8 cellular contexts compared by ENCODE assay signal in the genomic region with DNA sequence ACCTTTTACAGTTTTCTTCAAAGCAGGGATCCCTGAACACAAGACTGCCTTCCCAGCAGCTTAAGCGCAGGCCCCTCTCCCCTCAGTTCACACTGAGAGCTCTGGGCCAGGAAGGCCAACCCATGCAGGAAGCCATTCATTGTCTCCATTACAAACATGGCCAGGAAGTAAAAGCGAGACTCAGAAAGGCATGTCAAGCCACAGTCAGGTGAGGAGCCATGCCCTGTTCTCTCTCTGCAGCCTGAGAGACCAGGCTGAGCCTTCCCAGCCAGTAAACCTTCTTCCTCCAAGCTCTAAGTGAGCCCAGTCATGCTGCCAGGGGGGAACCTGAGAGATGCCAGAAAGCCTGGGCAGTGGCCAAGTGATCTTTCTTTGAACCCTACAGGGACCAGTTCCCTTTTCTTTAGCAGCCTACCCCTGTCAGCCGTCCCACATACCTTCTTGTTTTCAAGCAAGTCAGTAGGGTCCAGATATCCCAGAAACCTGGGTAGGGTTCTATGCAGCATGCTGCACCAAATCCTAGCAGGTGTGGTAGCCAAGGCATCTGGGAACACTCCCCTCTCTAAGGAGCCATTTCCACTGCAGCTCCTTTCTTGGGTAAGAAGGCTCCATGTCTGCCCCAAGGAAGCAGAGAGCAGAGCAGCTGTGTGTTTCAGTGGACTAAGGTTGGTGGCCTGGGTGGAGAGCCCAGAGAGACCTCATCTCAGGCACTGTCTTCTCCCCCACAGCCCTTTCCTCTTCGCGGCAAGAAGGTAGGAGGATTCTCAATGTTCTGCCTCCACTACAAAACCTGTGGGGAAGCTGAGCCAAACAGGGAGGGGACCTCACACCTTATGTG. TPM values are rescaled to one million over a fixed set of nuclear protein-coding genes. Genes with fewer than 3 reads are reported as not detected.
DNase-seq lines count a peak whose midpoint lies in the region; ATAC-seq and TF ChIP-seq lines count a peak whose summit lies in the region.

No MANE protein-coding gene starts in this region.

- no peaks in the 10 kb centered on the region for H3K9me2 ChIP-seq in Karpas-422 (replicated peaks; ENCODE audit: insufficient read depth, low read length)

- H3K27ac ChIP-seq in CD4-positive, alpha-beta T cell (ENCODE audit: low read depth, low read length): peak overlapping the region; percentile 79
- H3K27ac ChIP-seq in KOPT-K1 (ENCODE audit: low read depth, low read length, poor library complexity, severe bottlenecking): peak overlapping the region; percentile 100
- H3K27ac ChIP-seq in Karpas-422 (ENCODE audit: low read length): no peak overlapping the region

- no peaks in the 10 kb centered on the region for H3K27me3 ChIP-seq in CD4-positive, alpha-beta T cell (ENCODE audit: control insufficient read depth, insufficient read depth, low read length)
- H3K27me3 ChIP-seq in Karpas-422 (ENCODE audit: low read length): no peaks in the 10 kb centered on the region

- H3K27ac Mint-ChIP-seq in CD4-positive, alpha-beta T cell: peak overlapping the region; percentile 89
- H3K27ac Mint-ChIP-seq in activated naive CD4-positive, alpha-beta T cell treated with anti-CD3 and anti-CD28 coated beads, Interleukin-2, amount 10 ng/mL, durations not matched to agents 7 days and 5 days: peak overlapping the region; percentile 99
- H3K27ac Mint-ChIP-seq in natural killer cell treated with Interleukin-12 subunit alpha and Interleukin-12 subunit beta and Interleukin-15 and Interleukin-18, amount 100 ng/mL, for 72 hours: peak overlapping the region; percentile 96 to 97

- peak in 7 of 10 experiments; percentile 10 to 31 (median 22) for DNase-seq in CD4-positive, alpha-beta T cell
- DNase-seq in GM20000 (ENCODE audit: low spot score) (peak; percentile 32), middle frontal gyrus (ENCODE audit: extremely low spot score, low spot score) (no peak), T1000 (lab: John Stamatoyannopoulos, UW) (no peak), Karpas-422 (no peak)
- DNase-seq in activated naive CD4-positive, alpha-beta T cell treated with anti-CD3 and anti-CD28 coated beads, Interleukin-2, amount 10 ng/mL, durations not matched to agents 7 days and 5 days: peak; percentile 62
- DNase-seq in natural killer cell treated with Interleukin-12 subunit alpha and Interleukin-12 subunit beta and Interleukin-15 and Interleukin-18, amount 100 ng/mL, for 72 hours (ENCODE audit: low spot score): peak; percentile 67

- intact Hi-C loops in CD4-positive, alpha-beta T cell (cut with DNase I, micrococcal nuclease): loop anchor here (1.0 kb wide), 2 partner anchors 10 to 11 kb away; no protein-coding TSS in a partner anchor

- H2AFZ ChIP-seq in Karpas-422 (ENCODE audit: low read length): no peak overlapping the region

- no peaks in the 10 kb centered on the region for H3K9me3 Mint-ChIP-seq in CD4-positive, alpha-beta T cell
- H3K9me3 Mint-ChIP-seq in activated naive CD4-positive, alpha-beta T cell treated with anti-CD3 and anti-CD28 coated beads, Interleukin-2, amount 10 ng/mL, durations not matched to agents 7 days and 5 days: no peaks in the 10 kb centered on the region
- H3K9me3 Mint-ChIP-seq in natural killer cell treated with Interleukin-12 subunit alpha and Interleukin-12 subunit beta and Interleukin-15 and Interleukin-18, amount 100 ng/mL, for 72 hours: no peaks in the 10 kb centered on the region

- peak; percentile 48 for ATAC-seq in CD4-positive, alpha-beta T cell (ENCODE audit: poor library complexity)
- ATAC-seq in natural killer cell treated with Interleukin-12 subunit alpha and Interleukin-12 subunit beta and Interleukin-15 and Interleukin-18, amount 100 ng/mL, for 72 hours: peak; percentile 61 to 62

- CTCF ChIA-PET in CD4-positive, alpha-beta T cell (lab: Charles Lee): interaction anchor here (1.4 to 2.7 kb wide), 4 partner anchors 9 to 66 kb away, joined by 3 to 16 read pairs (median 10); no protein-coding TSS in a partner anchor
- CTCF ChIA-PET in activated naive CD4-positive, alpha-beta T cell treated with anti-CD3 and anti-CD28 coated beads, Interleukin-2, amount 10 ng/mL, durations not matched to agents 7 days and 5 days (lab: Charles Lee): interaction anchor here (0.6 to 3.8 kb wide), 5 partner anchors 9 to 128 kb away, joined by 3 to 60 read pairs (median 5); no protein-coding TSS in a partner anchor

- no peak overlapping the region for H3K4me2 ChIP-seq in Karpas-422 (ENCODE audit: low read depth, low read length, poor library complexity, severe bottlenecking)

- no peak overlapping the region for H3K9ac ChIP-seq in Karpas-422 (ENCODE audit: low read length)

- no peak for TF ChIP-seq CTCF in CD4-positive, alpha-beta T cell (IDR thresholded peaks at IDR 0.05)
- TF ChIP-seq CTCF in GM20000 (IDR thresholded peaks at IDR 0.05; ENCODE audit: extremely low read depth, missing control alignments): no peak

- H3K4me3 ChIP-seq in Karpas-422 (ENCODE audit: low read length): no peak overlapping the region

- H3K36me3 ChIP-seq in KOPT-K1 (ENCODE audit: insufficient read depth, low read length) (peaks cover 47% of the 10 kb centered on the region), Karpas-422 (ENCODE audit: insufficient read depth, low read length) (no peaks in the 10 kb centered on the region)

- peak overlapping the region; percentile 88 for H3K4me3 Mint-ChIP-seq in CD4-positive, alpha-beta T cell
- peak overlapping the region; percentile 99 for H3K4me3 Mint-ChIP-seq in activated naive CD4-positive, alpha-beta T cell treated with anti-CD3 and anti-CD28 coated beads, Interleukin-2, amount 10 ng/mL, durations not matched to agents 7 days and 5 days
- H3K4me3 Mint-ChIP-seq in natural killer cell treated with Interleukin-12 subunit alpha and Interleukin-12 subunit beta and Interleukin-15 and Interleukin-18, amount 100 ng/mL, for 72 hours: peak overlapping the region; percentile 94

- no peaks in the 10 kb centered on the region for H4K20me1 ChIP-seq in Karpas-422 (ENCODE audit: insufficient read depth, low read depth, low read length)

- no peaks in the 10 kb centered on the region for H3K9me3 ChIP-seq in CD4-positive, alpha-beta T cell (ENCODE audit: control insufficient read depth, low read length)
- no peaks in the 10 kb centered on the region for H3K9me3 ChIP-seq in KOPT-K1 (ENCODE audit: insufficient read depth, low read length, poor library complexity, severe bottlenecking)
- no peaks in the 10 kb centered on the region for H3K9me3 ChIP-seq in Karpas-422 (ENCODE audit: low read length)

- POLR2A ChIA-PET in CD4-positive, alpha-beta T cell (lab: Charles Lee): interaction anchor here (1.1 to 13.9 kb wide), 7 partner anchors 11 to 71 kb away, joined by 3 to 478 read pairs (median 22); a partner anchor contains a TSS

- H3K4me1 ChIP-seq in Karpas-422 (ENCODE audit: low read length): peaks cover 6% of the 10 kb centered on the region

- H3K36me3 Mint-ChIP-seq in CD4-positive, alpha-beta T cell (ENCODE audit: low read depth): peaks cover 61% of the 10 kb centered on the region
- peaks cover 62% of the 10 kb centered on the region for H3K36me3 Mint-ChIP-seq in activated naive CD4-positive, alpha-beta T cell treated with anti-CD3 and anti-CD28 coated beads, Interleukin-2, amount 10 ng/mL, durations not matched to agents 7 days and 5 days
- H3K36me3 Mint-ChIP-seq in natural killer cell treated with Interleukin-12 subunit alpha and Interleukin-12 subunit beta and Interleukin-15 and Interleukin-18, amount 100 ng/mL, for 72 hours: peaks cover 42% of the 10 kb centered on the region

- peaks cover 79% of the 10 kb centered on the region for H3K4me1 Mint-ChIP-seq in CD4-positive, alpha-beta T cell (ENCODE audit: low read depth)
- H3K4me1 Mint-ChIP-seq in activated naive CD4-positive, alpha-beta T cell treated with anti-CD3 and anti-CD28 coated beads, Interleukin-2, amount 10 ng/mL, durations not matched to agents 7 days and 5 days: peaks cover 77% of the 10 kb centered on the region
- H3K4me1 Mint-ChIP-seq in natural killer cell treated with Interleukin-12 subunit alpha and Interleukin-12 subunit beta and Interleukin-15 and Interleukin-18, amount 100 ng/mL, for 72 hours (ENCODE audit: low read depth in 2 of 2): peaks cover 66 to 81% of the 10 kb centered on the region in 2 donors

- H3K27me3 Mint-ChIP-seq in CD4-positive, alpha-beta T cell: no peaks in the 10 kb centered on the region
- H3K27me3 Mint-ChIP-seq in activated naive CD4-positive, alpha-beta T cell treated with anti-CD3 and anti-CD28 coated beads, Interleukin-2, amount 10 ng/mL, durations not matched to agents 7 days and 5 days: no peaks in the 10 kb centered on the region
- no peaks in the 10 kb centered on the region for H3K27me3 Mint-ChIP-seq in natural killer cell treated with Interleukin-12 subunit alpha and Interleukin-12 subunit beta and Interleukin-15 and Interleukin-18, amount 100 ng/mL, for 72 hours

- no peaks in the 10 kb centered on the region for H3K79me2 ChIP-seq in Karpas-422 (ENCODE audit: low read length)

RNA-seq across cellular contexts. Expression of a gene that starts 1.0 kb away (rescaled TPM):
- 100 to 1,000 TPM; 279 to 290 TPM for total RNA-seq in CD4-positive, alpha-beta T cell
- 100 to 1,000 TPM; 157 to 185 TPM for total RNA-seq in natural killer cell treated with Interleukin-12 subunit alpha and Interleukin-12 subunit beta and Interleukin-15 and Interleukin-18, amount 100 ng/mL, for 72 hours
- total RNA-seq in Karpas-422 (2014; rRNA removed; shearing (Covaris generic); ENCODE audit: low replicate concordance): 1.6 and 3.5 TPM in 2 replicates

RNA-seq across cellular contexts. Expression of a gene that starts 27.5 kb away (rescaled TPM):
- under 1 TPM; 0.63 to 0.67 TPM for total RNA-seq in CD4-positive, alpha-beta T cell
- total RNA-seq in natural killer cell treated with Interleukin-12 subunit alpha and Interleukin-12 subunit beta and Interleukin-15 and Interleukin-18, amount 100 ng/mL, for 72 hours: 1 to 10 TPM; 2.5 to 3.0 TPM
- total RNA-seq in Karpas-422 (2014; rRNA removed; shearing (Covaris generic); ENCODE audit: low replicate concordance): 3.2 and 4.0 TPM in 2 replicates

RNA-seq across cellular contexts. Expression of a gene that starts 49.1 kb away (rescaled TPM):
- total RNA-seq in CD4-positive, alpha-beta T cell: 1 to 10 TPM in 1 of 2 experiments, under 1 TPM in 1; 0.74 to 1.7 TPM
- total RNA-seq in natural killer cell treated with Interleukin-12 subunit alpha and Interleukin-12 subunit beta and Interleukin-15 and Interleukin-18, amount 100 ng/mL, for 72 hours: 1 to 10 TPM; 1.5 to 8.6 TPM
- 0.36 TPM in 1 of 2 replicates, not detected in the other for total RNA-seq in Karpas-422 (2014; rRNA removed; shearing (Covaris generic); ENCODE audit: low replicate concordance)

RNA-seq across cellular contexts. Expression of a gene that starts 52.2 kb away (rescaled TPM):
- under 1 TPM in 1 of 2 experiments, not detected in 1; 0.33 TPM for total RNA-seq in CD4-positive, alpha-beta T cell
- under 1 TPM in 1 of 2 donors, not detected in 1; 0.43 TPM for total RNA-seq in natural killer cell treated with Interleukin-12 subunit alpha and Interleukin-12 subunit beta and Interleukin-15 and Interleukin-18, amount 100 ng/mL, for 72 hours
- total RNA-seq in Karpas-422 (2014; rRNA removed; shearing (Covaris generic); ENCODE audit: low replicate concordance): not detected in 2 replicates

Comparison
In these comparisons a context has a peak if more than half of its experiments do, and no peak if none do; other contexts are left out.
1. DNase-seq: peak in CD4-positive, alpha-beta T cell (7 of 10), GM20000 (single experiment), activated naive CD4-positive, alpha-beta T cell treated with anti-CD3 and anti-CD28 coated beads, Interleukin-2, amount 10 ng/mL, durations not matched to agents 7 days and 5 days (single experiment) and natural killer cell treated with Interleukin-12 subunit alpha and Interleukin-12 subunit beta and Interleukin-15 and Interleukin-18, amount 100 ng/mL, for 72 hours (single experiment); none in middle frontal gyrus (single experiment), T1000 (single experiment) and Karpas-422 (single experiment).
2. RNA of a gene that starts 1.0 kb away (total RNA-seq): 279 to 290 TPM in CD4-positive, alpha-beta T cell and 157 to 185 TPM in natural killer cell treated with Interleukin-12 subunit alpha and Interleukin-12 subunit beta and Interleukin-15 and Interleukin-18, amount 100 ng/mL, for 72 hours; 1.6 to 3.5 TPM in Karpas-422; every median in the first group is over 10 times any median in the second.
3. Peak in every context shown above with its lines, with median percentiles within 50 percentile points of each other: H3K27ac Mint-ChIP-seq and H3K4me3 Mint-ChIP-seq.